In genomic region chr15:50066202-50066601, GRCh38 we compare ENCODE assay signal across 12 cellular contexts. TPM values are rescaled to one million over a fixed set of nuclear protein-coding genes. Genes with fewer than 3 reads are reported as not detected.
DNase-seq lines count a peak whose midpoint lies in the region; ATAC-seq, FAIRE-seq and TF ChIP-seq lines count a peak whose summit lies in the region.
"Had no signal": no experiment of that assay in that cellular context is flagged by ENCODE, and none has a peak within 500 bp of the region (broad histone marks: within the 10 kb centered on the region; RNA-seq: fewer than 3 reads in every experiment).

No MANE protein-coding gene starts in this region.

- ATAC-seq in A549 (peak; percentile 67 to 68; a peak in 5 of 6 replicates), GM19463 (IDR thresholded peaks at IDR 0.05; ENCODE audit: unreplicated experiment) (peak; percentile 77), WTC11 (no peak), GM18858 (IDR thresholded peaks at IDR 0.05; ENCODE audit: unreplicated experiment) (no peak)
- ATAC-seq: SK-N-SH treated with all-trans-retinoic acid at 6 μM for 48 hours had no signal

- TF ChIP-seq CTCF in A549 (IDR thresholded peaks at IDR 0.05) (no peak), WTC11 (IDR thresholded peaks at IDR 0.05) (no peak), sigmoid colon (IDR thresholded peaks at IDR 0.05) (no peak)

- POLR2A ChIA-PET in A549 (lab: Yijun Ruan, JAX), result no interaction called here
- POLR2A ChIA-PET in WTC11 (lab: Charles Lee), result interaction anchor here (0.6 kb wide), 1 partner anchor 475 kb away, joined by 3 read pairs; no protein-coding TSS in a partner anchor

- no peaks in the 10 kb centered on the region for H3K36me3 Mint-ChIP-seq in WTC11

- H3K4me1 ChIP-seq in A549, result no peaks in the 10 kb centered on the region
- peaks cover 0 to 15% (median 0%) of the 10 kb centered on the region in 4 donors for H3K4me1 ChIP-seq in sigmoid colon
- H3K4me1 ChIP-seq: esophagus squamous epithelium had no signal

- no peak for TF ChIP-seq RAD21 in A549 (conservative IDR thresholded peaks at IDR 0.05 in 1 of 2, IDR thresholded peaks at IDR 0.05 in 1 of 2)

- H3K27ac ChIP-seq in A549 (no peak overlapping the region), sigmoid colon (peak overlapping the region in 1 of 4 donors; percentile 6)
- H3K27ac ChIP-seq: esophagus squamous epithelium had no signal

- H3K27me3 ChIP-seq in sigmoid colon, result no peaks in the 10 kb centered on the region
- H3K27me3 ChIP-seq: esophagus squamous epithelium had no signal

- intact Hi-C loops in sigmoid colon (cut with DNase I), result no loop called here

- no peak overlapping the region for H3K27ac Mint-ChIP-seq in WTC11

- H3K4me3 ChIP-seq in A549 (no peak overlapping the region), sigmoid colon (no peak overlapping the region)
- H3K4me3 ChIP-seq: esophagus squamous epithelium had no signal

- H3K4me2 ChIP-seq in A549, result no peak overlapping the region

- H3K9me3 ChIP-seq in A549 (no peaks in the 10 kb centered on the region), sigmoid colon (no peaks in the 10 kb centered on the region)
- H3K9me3 ChIP-seq: esophagus squamous epithelium had no signal

- peak; percentile 18 to 64 for DNase-seq in A549 (ENCODE audit: low read depth in 1 of 2, low spot score in 1 of 2)
- peak; percentile 73 for DNase-seq in RKO (ENCODE audit: low spot score)
- DNase-seq in fibroblast of peridontal ligament (ENCODE audit: extremely low read depth), result peak; percentile 41
- no peak for DNase-seq in WTC11 (ENCODE audit: low spot score)
- DNase-seq in sigmoid colon, result no peak
- no peak for DNase-seq in mesenteric fat pad (ENCODE audit: low spot score)
- DNase-seq: esophagus squamous epithelium, NCI-H1417 treated with DMSO at 0.1 percent for 48 hours had no signal

- H3K27me3 Mint-ChIP-seq in WTC11 (ENCODE audit: low read depth), result no peaks in the 10 kb centered on the region

- no peaks in the 10 kb centered on the region for H3K36me3 ChIP-seq in sigmoid colon
- H3K36me3 ChIP-seq: esophagus squamous epithelium had no signal

- no peak for TF ChIP-seq EP300 in A549 (IDR thresholded peaks at IDR 0.05)
- TF ChIP-seq EP300 in sigmoid colon (IDR thresholded peaks at IDR 0.05), result no peak

- peaks cover 5% of the 10 kb centered on the region for H3K4me1 Mint-ChIP-seq in WTC11

- no peak for TF ChIP-seq POLR2A in A549 (IDR thresholded peaks at IDR 0.05; ENCODE audit: low read length)
- TF ChIP-seq POLR2A in sigmoid colon (IDR thresholded peaks at IDR 0.05), result no peak

- no peak overlapping the region for H3K4me3 Mint-ChIP-seq in WTC11

- 33% methylated on average over 2 of the region's 2 CpGs for WGBS in A549 (ENCODE audit: missing lambda C conversion rate)
- WGBS in sigmoid colon, 2 donors, result 56 to 64% methylated on average over 2 of the region's 2 CpGs

- FAIRE-seq in A549 (lab: Jason Lieb, UNC), result no peak
- FAIRE-seq: D721Med had no signal

- CTCF ChIA-PET in A549 (lab: Yijun Ruan, JAX) (interaction anchor here (1.2 kb wide), 1 partner anchor 15 kb away, joined by 3 read pairs; no protein-coding TSS in a partner anchor), WTC11 (lab: Charles Lee) (no interaction called here)

- H3K9me3 Mint-ChIP-seq in WTC11, result no peaks in the 10 kb centered on the region

TF ChIP-seq in A549, 52 proteins besides CTCF, POLR2A, EP300 and RAD21:
- TF ChIP-seq FOSB (CRISPR knock-in tag; IDR thresholded peaks at IDR 0.05), result no peak
- no peak for TF ChIP-seq FOSL2 (IDR thresholded peaks at IDR 0.05)
- TF ChIP-seq FOSL2 (CRISPR knock-in tag; IDR thresholded peaks at IDR 0.05), result peak; percentile 19; the same call in 1 of the 2 replicates
TF ChIP-seq in A549: peak in this region for 1.

TF ChIP-seq in WTC11, 78 proteins besides CTCF, POLR2A, EP300 and RAD21 (continues in another document):
- TF ChIP-seq JAZF1 (CRISPR knock-in tag; IDR thresholded peaks at IDR 0.05) (no peak), NFE2L1 (CRISPR knock-in tag; IDR thresholded peaks at IDR 0.05) (no peak), SP1 (CRISPR knock-in tag; conservative IDR thresholded peaks at IDR 0.05) (no peak), ZSCAN18 (CRISPR knock-in tag; IDR thresholded peaks at IDR 0.05) (no peak), GTF2I (CRISPR knock-in tag; conservative IDR thresholded peaks at IDR 0.05) (no peak), NFYB (CRISPR knock-in tag; conservative IDR thresholded peaks at IDR 0.05; ENCODE audit: low read depth) (no peak), ZNF121 (CRISPR knock-in tag; IDR thresholded peaks at IDR 0.05) (no peak), JUN (CRISPR knock-in tag; IDR thresholded peaks at IDR 0.05) (no peak), E2F5 (CRISPR knock-in tag; IDR thresholded peaks at IDR 0.05) (no peak), ATF1 (CRISPR knock-in tag; IDR thresholded peaks at IDR 0.05) (no peak), TEAD4 (CRISPR knock-in tag; IDR thresholded peaks at IDR 0.05) (no peak), OVOL2 (CRISPR knock-in tag; IDR thresholded peaks at IDR 0.05; ENCODE audit: borderline replicate concordance) (no peak), ZBTB21 (CRISPR knock-in tag; IDR thresholded peaks at IDR 0.05; ENCODE audit: borderline replicate concordance) (no peak), NR3C1 (CRISPR knock-in tag; conservative IDR thresholded peaks at IDR 0.05; ENCODE audit: low read depth) (no peak), GABPB1 (CRISPR knock-in tag; IDR thresholded peaks at IDR 0.05) (no peak)
- TF ChIP-seq, protein P1, sequence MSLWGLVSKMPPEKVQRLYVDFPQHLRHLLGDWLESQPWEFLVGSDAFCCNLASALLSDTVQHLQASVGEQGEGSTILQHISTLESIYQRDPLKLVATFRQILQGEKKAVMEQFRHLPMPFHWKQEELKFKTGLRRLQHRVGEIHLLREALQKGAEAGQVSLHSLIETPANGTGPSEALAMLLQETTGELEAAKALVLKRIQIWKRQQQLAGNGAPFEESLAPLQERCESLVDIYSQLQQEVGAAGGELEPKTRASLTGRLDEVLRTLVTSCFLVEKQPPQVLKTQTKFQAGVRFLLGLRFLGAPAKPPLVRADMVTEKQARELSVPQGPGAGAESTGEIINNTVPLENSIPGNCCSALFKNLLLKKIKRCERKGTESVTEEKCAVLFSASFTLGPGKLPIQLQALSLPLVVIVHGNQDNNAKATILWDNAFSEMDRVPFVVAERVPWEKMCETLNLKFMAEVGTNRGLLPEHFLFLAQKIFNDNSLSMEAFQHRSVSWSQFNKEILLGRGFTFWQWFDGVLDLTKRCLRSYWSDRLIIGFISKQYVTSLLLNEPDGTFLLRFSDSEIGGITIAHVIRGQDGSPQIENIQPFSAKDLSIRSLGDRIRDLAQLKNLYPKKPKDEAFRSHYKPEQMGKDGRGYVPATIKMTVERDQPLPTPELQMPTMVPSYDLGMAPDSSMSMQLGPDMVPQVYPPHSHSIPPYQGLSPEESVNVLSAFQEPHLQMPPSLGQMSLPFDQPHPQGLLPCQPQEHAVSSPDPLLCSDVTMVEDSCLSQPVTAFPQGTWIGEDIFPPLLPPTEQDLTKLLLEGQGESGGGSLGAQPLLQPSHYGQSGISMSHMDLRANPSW (CRISPR knock-in tag; conservative IDR thresholded peaks at IDR 0.05; ENCODE audit: low read depth), result no peak
- TF ChIP-seq, protein P2, sequence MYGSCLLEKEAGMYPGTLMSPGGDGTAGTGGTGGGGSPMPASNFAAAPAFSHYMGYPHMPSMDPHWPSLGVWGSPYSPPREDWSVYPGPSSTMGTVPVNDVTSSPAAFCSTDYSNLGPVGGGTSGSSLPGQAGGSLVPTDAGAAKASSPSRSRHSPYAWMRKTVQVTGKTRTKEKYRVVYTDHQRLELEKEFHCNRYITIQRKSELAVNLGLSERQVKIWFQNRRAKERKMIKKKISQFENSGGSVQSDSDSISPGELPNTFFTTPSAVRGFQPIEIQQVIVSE (CRISPR knock-in tag; IDR thresholded peaks at IDR 0.05; ENCODE audit: borderline replicate concordance), result no peak
- TF ChIP-seq, protein P3, sequence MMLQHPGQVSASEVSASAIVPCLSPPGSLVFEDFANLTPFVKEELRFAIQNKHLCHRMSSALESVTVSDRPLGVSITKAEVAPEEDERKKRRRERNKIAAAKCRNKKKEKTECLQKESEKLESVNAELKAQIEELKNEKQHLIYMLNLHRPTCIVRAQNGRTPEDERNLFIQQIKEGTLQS (CRISPR knock-in tag; conservative IDR thresholded peaks at IDR 0.05), result no peak
- TF ChIP-seq, protein P4, sequence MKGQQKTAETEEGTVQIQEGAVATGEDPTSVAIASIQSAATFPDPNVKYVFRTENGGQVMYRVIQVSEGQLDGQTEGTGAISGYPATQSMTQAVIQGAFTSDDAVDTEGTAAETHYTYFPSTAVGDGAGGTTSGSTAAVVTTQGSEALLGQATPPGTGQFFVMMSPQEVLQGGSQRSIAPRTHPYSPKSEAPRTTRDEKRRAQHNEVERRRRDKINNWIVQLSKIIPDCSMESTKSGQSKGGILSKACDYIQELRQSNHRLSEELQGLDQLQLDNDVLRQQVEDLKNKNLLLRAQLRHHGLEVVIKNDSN (CRISPR knock-in tag; IDR thresholded peaks at IDR 0.05), result no peak

RNA-seq across cellular contexts. Expression of gene ATP8B4, which starts 52.8 kb away (rescaled TPM):
- 1.7 and 2.7 TPM in 2 replicates for polyA plus RNA-seq in A549 (2011; rRNA removed)
- 0.26 and 0.32 TPM in 2 replicates for polyA plus RNA-seq in A549 (2012; cell fraction: cytosol; rRNA removed)
- polyA plus RNA-seq in A549 (2012; cell fraction: nucleus; rRNA removed), result 0.79 and 0.88 TPM in 2 replicates
- polyA plus RNA-seq in A549 (2017; fragmentation: RNase III; extraction: RNeasy Plus Mini Kit Qiagen cat#74134 plus additional on column Dnase treatment), result 0.88 to 1.2 TPM (median 1.2 TPM) in 3 replicates
- polyA minus RNA-seq in A549 (2011; rRNA and poly(A)+ RNA removed), result 2.9 and 4.9 TPM in 2 replicates
- 0.23 to 0.37 TPM (median 0.27 TPM) in 3 replicates for total RNA-seq in WTC11 (2021)
- total RNA-seq in sigmoid colon, result 10 to 100 TPM in 1 of 4 donors, 1 to 10 TPM in 3; 4.9 to 11.1 (median 7.4) TPM
- polyA plus RNA-seq in sigmoid colon, result 1 to 10 TPM; 1.2 to 1.8 (median 1.7) TPM
- 31.5 TPM for total RNA-seq in mesenteric fat pad

Comparison
In these comparisons a context has a peak if more than half of its experiments do, and no peak if none do; other contexts are left out.
1. ATAC-seq: peak in A549 (2 of 2) and GM19463 (single experiment); none in WTC11 (single experiment) and GM18858 (single experiment).
2. DNase-seq: peak in A549 (2 of 2), RKO (single experiment) and fibroblast of peridontal ligament (single experiment); none in WTC11 (single experiment), sigmoid colon (single experiment) and mesenteric fat pad (single experiment).